In genomic region chr2:237901932-237902846, GRCh38 we compare ENCODE assay signal across 1 cellular context.
TF ChIP-seq lines count a peak whose summit lies in the region.

No MANE protein-coding gene starts in this region.

TF ChIP-seq in SK-N-SH treated with all-trans-retinoic acid at 6 μM for 48 hours, 23 proteins besides CTCF, POLR2A, EP300 and RAD21 (continued from another document):
- no peak for TF ChIP-seq TSHZ2 (CRISPR knock-in tag; IDR thresholded peaks at IDR 0.05)
- TF ChIP-seq TCF4 (CRISPR knock-in tag; IDR thresholded peaks at IDR 0.05; ENCODE audit: borderline replicate concordance): no peak
- no peak for TF ChIP-seq ZC3H10 (CRISPR knock-in tag; IDR thresholded peaks at IDR 0.05)
